In genomic region chr4:113666386-113667114, GRCh38 we compare ENCODE assay signal across 14 cellular contexts.
A peak's percentile ranks its signal among the peaks of the same experiment; 100 is the strongest.
DNase-seq lines count a peak whose midpoint lies in the region; ATAC-seq and TF ChIP-seq lines count a peak whose summit lies in the region.
"Had no signal": no experiment of that assay in that cellular context is flagged by ENCODE, and none has a peak within 500 bp of the region (broad histone marks: within the 10 kb centered on the region; RNA-seq: fewer than 3 reads in every experiment).

No MANE protein-coding gene starts in this region.

- H3K36me3 Mint-ChIP-seq in type B pancreatic cell, result peaks cover 5% of the 10 kb centered on the region

- peak overlapping the region in 8 of 12 donors; percentile 8 to 68 (median 38) for H3K27ac ChIP-seq in heart left ventricle
- H3K27ac ChIP-seq in right cardiac atrium (ENCODE audit: low read length), result no peak overlapping the region

- ATAC-seq in heart left ventricle, result peak in 2 of 4 donors; percentile 41 to 64
- ATAC-seq in right cardiac atrium, result no peak
- peak; percentile 98 for ATAC-seq in left lobe of liver
- no peak for ATAC-seq in sciatic nerve

- in situ Hi-C loops in GM13976 (cut with MboI; ENCODE audit: low sequenced_read_pairs, unreplicated experiment), result no loop called here

- peak overlapping the region; percentile 34 for H3K27ac Mint-ChIP-seq in type B pancreatic cell
- H3K27ac Mint-ChIP-seq: CD4-positive, alpha-beta memory T cell had no signal

- H3K27me3 ChIP-seq in heart left ventricle, result no peaks in the 10 kb centered on the region
- H3K27me3 ChIP-seq in right cardiac atrium (ENCODE audit: control insufficient read depth, insufficient read depth), result no peaks in the 10 kb centered on the region
- H3K27me3 ChIP-seq: BE2C had no signal

- peaks cover 0 to 45% (median 10%) of the 10 kb centered on the region in 12 donors for H3K4me1 ChIP-seq in heart left ventricle
- peaks cover 7% of the 10 kb centered on the region for H3K4me1 ChIP-seq in right cardiac atrium (ENCODE audit: control insufficient read depth, insufficient read depth, low read length)
- H3K4me1 ChIP-seq: BE2C had no signal

- 65 to 71% (median 69%) methylated on average over 8 of the region's 8 CpGs for WGBS in heart left ventricle, 4 donors
- 70% methylated on average over 8 of the region's 8 CpGs for WGBS in right cardiac atrium

- no peak overlapping the region for H3K4me3 ChIP-seq in heart left ventricle
- no peak overlapping the region for H3K4me3 ChIP-seq in right cardiac atrium (ENCODE audit: low read length)

- intact Hi-C loops in heart left ventricle (cut with DNase I), result no loop called here
- intact Hi-C loops in right cardiac atrium (cut with DNase I), result no loop called here
- intact Hi-C loops in sciatic nerve (cut with DNase I), result no loop called here

- DNase-seq in heart left ventricle (no peak), right cardiac atrium (no peak), SK-N-DZ (ENCODE audit: low spot score) (peak; percentile 2), left lobe of liver (ENCODE audit: low spot score) (peak; percentile 50), type B pancreatic cell (ENCODE audit: extremely low spot score, unreplicated experiment) (no peak), GM13976 (ENCODE audit: low spot score) (no peak), sciatic nerve (ENCODE audit: low spot score) (no peak)
- DNase-seq: BE2C; CD4-positive, alpha-beta memory T cell; DND-41; GDM1; NCI-H1417; NCI-H1930; NCI-H510A had no signal

- H3K4me1 Mint-ChIP-seq in type B pancreatic cell (ENCODE audit: unreplicated experiment), result peaks cover 6% of the 10 kb centered on the region

- H3K27me3 Mint-ChIP-seq in type B pancreatic cell, result no peaks in the 10 kb centered on the region
- H3K27me3 Mint-ChIP-seq: CD4-positive, alpha-beta memory T cell had no signal

- no peak for TF ChIP-seq POLR2A in heart left ventricle (IDR thresholded peaks at IDR 0.05)

- H3K9me3 ChIP-seq in heart left ventricle (no peaks in the 10 kb centered on the region), right cardiac atrium (ENCODE audit: control insufficient read depth, low read length) (no peaks in the 10 kb centered on the region)
- H3K9me3 ChIP-seq: BE2C had no signal

- peaks cover 0 to 6% (median 0%) of the 10 kb centered on the region in 9 donors for H3K36me3 ChIP-seq in heart left ventricle
- H3K36me3 ChIP-seq: BE2C had no signal

- H3K4me3 Mint-ChIP-seq in type B pancreatic cell, result no peak overlapping the region
- H3K4me3 Mint-ChIP-seq: CD4-positive, alpha-beta memory T cell had no signal

- TF ChIP-seq CTCF in heart left ventricle (IDR thresholded peaks at IDR 0.05) (no peak), type B pancreatic cell (conservative IDR thresholded peaks at IDR 0.05) (no peak), GM13976 (IDR thresholded peaks at IDR 0.05; ENCODE audit: borderline replicate concordance, control extremely low read depth, extremely low read depth, insufficient read depth, missing control alignments) (no peak)

- H3K9me3 Mint-ChIP-seq in type B pancreatic cell, result no peaks in the 10 kb centered on the region
- H3K9me3 Mint-ChIP-seq: CD4-positive, alpha-beta memory T cell had no signal

Comparison
In these comparisons a context has a peak if more than half of its experiments do, and no peak if none do; other contexts are left out.
1. DNase-seq: peak in SK-N-DZ (single experiment) and left lobe of liver (single experiment); none in heart left ventricle (0 of 5), right cardiac atrium (0 of 3), type B pancreatic cell (single experiment), GM13976 (single experiment) and sciatic nerve (single experiment).